In genomic region chr4:37648084-37648817, GRCh38 we compare ENCODE assay signal across 9 cellular contexts. TPM values are rescaled to one million over a fixed set of nuclear protein-coding genes. Genes with fewer than 3 reads are reported as not detected.
DNase-seq lines count a peak whose midpoint lies in the region; ATAC-seq, FAIRE-seq and TF ChIP-seq lines count a peak whose summit lies in the region.
"Had no signal": no experiment of that assay in that cellular context is flagged by ENCODE, and none has a peak within 500 bp of the region (broad histone marks: within the 10 kb centered on the region; RNA-seq: fewer than 3 reads in every experiment).

No MANE protein-coding gene starts in this region.

- H3K27me3 Mint-ChIP-seq in activated CD8-positive, alpha-beta memory T cell treated with anti-CD3 and anti-CD28 coated beads, Interleukin-2, amount 10 ng/mL, durations not matched to agents 7 days and 5 days, result no peaks in the 10 kb centered on the region
- H3K27me3 Mint-ChIP-seq: activated B cell treated with CpG ODN at 0.5 μM for 24 hours had no signal

- ATAC-seq in HG03460 (IDR thresholded peaks at IDR 0.05; ENCODE audit: unreplicated experiment), result no peak
- ATAC-seq in activated CD8-positive, alpha-beta memory T cell treated with anti-CD3 and anti-CD28 coated beads, Interleukin-2, amount 10 ng/mL, durations not matched to agents 7 days and 5 days, result no peak

- H3K27me3 ChIP-seq in adipocyte (replicated peaks; ENCODE audit: control insufficient read depth, insufficient read depth, low read length) (no peaks in the 10 kb centered on the region), kidney epithelial cell (ENCODE audit: control insufficient read depth, insufficient read depth, low read length) (no peaks in the 10 kb centered on the region)
- H3K27me3 ChIP-seq in effector memory CD4-positive, alpha-beta T cell (replicated peaks; ENCODE audit: control insufficient read depth, insufficient read depth, low read length, poor library complexity, severe bottlenecking), result no peaks in the 10 kb centered on the region

- H3K9me3 ChIP-seq in adipocyte (ENCODE audit: control insufficient read depth, low read length), result no peaks in the 10 kb centered on the region
- H3K9me3 ChIP-seq in effector memory CD4-positive, alpha-beta T cell (ENCODE audit: control insufficient read depth, low read length), result no peaks in the 10 kb centered on the region

- in situ Hi-C loops in ACHN (cut with HindIII; ENCODE audit: low pct_ligation_motif_present, low pct_unique_long_range_greater_than_20kb, low sequenced_read_pairs), result no loop called here

- no peak overlapping the region for H3K9ac ChIP-seq in adipocyte (ENCODE audit: low read length)

- CTCF ChIA-PET in activated CD8-positive, alpha-beta memory T cell treated with anti-CD3 and anti-CD28 coated beads, Interleukin-2, amount 10 ng/mL, durations not matched to agents 7 days and 5 days (lab: Charles Lee), result no interaction called here

- peaks cover 20% of the 10 kb centered on the region for H3K4me1 ChIP-seq in adipocyte (ENCODE audit: control insufficient read depth, insufficient read depth, low read length)
- H3K4me1 ChIP-seq in effector memory CD4-positive, alpha-beta T cell (ENCODE audit: control insufficient read depth, insufficient read depth, low read length, poor library complexity, severe bottlenecking), result no peaks in the 10 kb centered on the region

- TF ChIP-seq CTCF in kidney epithelial cell (IDR thresholded peaks at IDR 0.05; ENCODE audit: insufficient read depth, low read length, poor library complexity, severe bottlenecking), result no peak

- DNase-seq in ACHN (peak; percentile 87), HTR-8/SVneo (ENCODE audit: insufficient read length, low spot score) (peak; percentile 86), adipocyte (ENCODE audit: low read depth) (peak; percentile 95), kidney epithelial cell (ENCODE audit: low read depth) (peak; percentile 90), NCI-H2171 (lab: John Stamatoyannopoulos, UW) (no peak)
- DNase-seq in activated CD8-positive, alpha-beta memory T cell treated with anti-CD3 and anti-CD28 coated beads, Interleukin-2, amount 10 ng/mL, durations not matched to agents 7 days and 5 days, result no peak
- no peak for DNase-seq in effector memory CD4-positive, alpha-beta T cell
- DNase-seq: activated B cell treated with CpG ODN at 0.5 μM for 24 hours had no signal

- peak; percentile 84 for FAIRE-seq in HTR-8/SVneo (lab: Jason Lieb, UNC)

- H3K4me1 Mint-ChIP-seq in activated CD8-positive, alpha-beta memory T cell treated with anti-CD3 and anti-CD28 coated beads, Interleukin-2, amount 10 ng/mL, durations not matched to agents 7 days and 5 days, result peaks cover 16% of the 10 kb centered on the region
- H3K4me1 Mint-ChIP-seq: activated B cell treated with CpG ODN at 0.5 μM for 24 hours had no signal

- H3K4me3 ChIP-seq in adipocyte (ENCODE audit: low read length) (peak overlapping the region; percentile 7), kidney epithelial cell (ENCODE audit: low read depth, low read length) (no peak overlapping the region)
- no peak overlapping the region for H3K4me3 ChIP-seq in effector memory CD4-positive, alpha-beta T cell (ENCODE audit: insufficient read depth, low read depth, low read length, poor library complexity, severe bottlenecking)

- no peak overlapping the region for H3K27ac ChIP-seq in effector memory CD4-positive, alpha-beta T cell (ENCODE audit: insufficient read depth, low read length, poor library complexity, severe bottlenecking)

- H3K4me3 Mint-ChIP-seq in activated CD8-positive, alpha-beta memory T cell treated with anti-CD3 and anti-CD28 coated beads, Interleukin-2, amount 10 ng/mL, durations not matched to agents 7 days and 5 days, result no peak overlapping the region
- H3K4me3 Mint-ChIP-seq: activated B cell treated with CpG ODN at 0.5 μM for 24 hours had no signal

- H3K9me3 Mint-ChIP-seq in activated CD8-positive, alpha-beta memory T cell treated with anti-CD3 and anti-CD28 coated beads, Interleukin-2, amount 10 ng/mL, durations not matched to agents 7 days and 5 days (ENCODE audit: low read depth), result no peaks in the 10 kb centered on the region
- H3K9me3 Mint-ChIP-seq: activated B cell treated with CpG ODN at 0.5 μM for 24 hours had no signal

- H3K36me3 ChIP-seq in adipocyte (ENCODE audit: control insufficient read depth, insufficient read depth, low read length, severe bottlenecking) (peaks cover 2% of the 10 kb centered on the region), kidney epithelial cell (ENCODE audit: control insufficient read depth, insufficient read depth, low read length) (no peaks in the 10 kb centered on the region)
- H3K36me3 ChIP-seq in effector memory CD4-positive, alpha-beta T cell (ENCODE audit: control insufficient read depth, insufficient read depth, low read length), result peaks cover 19% of the 10 kb centered on the region

- H3K27ac Mint-ChIP-seq in activated CD8-positive, alpha-beta memory T cell treated with anti-CD3 and anti-CD28 coated beads, Interleukin-2, amount 10 ng/mL, durations not matched to agents 7 days and 5 days, result no peak overlapping the region
- H3K27ac Mint-ChIP-seq: activated B cell treated with CpG ODN at 0.5 μM for 24 hours had no signal

- H3K36me3 Mint-ChIP-seq in activated CD8-positive, alpha-beta memory T cell treated with anti-CD3 and anti-CD28 coated beads, Interleukin-2, amount 10 ng/mL, durations not matched to agents 7 days and 5 days, result peaks cover 39% of the 10 kb centered on the region

RNA-seq across cellular contexts. Expression of gene RELL1, which starts 37.9 kb away (rescaled TPM):
- total RNA-seq in kidney epithelial cell, result 55.2 and 60.7 TPM in 2 replicates
- 10 to 100 TPM; 35.5 to 42.3 TPM for total RNA-seq in activated CD8-positive, alpha-beta memory T cell treated with anti-CD3 and anti-CD28 coated beads, Interleukin-2, amount 10 ng/mL, durations not matched to agents 7 days and 5 days

Comparison
In these comparisons a context has a peak if more than half of its experiments do, and no peak if none do; other contexts are left out.
1. DNase-seq: peak in ACHN (single experiment), HTR-8/SVneo (single experiment), adipocyte (single experiment) and kidney epithelial cell (single experiment); none in activated CD8-positive, alpha-beta memory T cell treated with anti-CD3 and anti-CD28 coated beads, Interleukin-2, amount 10 ng/mL, durations not matched to agents 7 days and 5 days (single experiment), effector memory CD4-positive, alpha-beta T cell (0 of 3) and NCI-H2171 (single experiment).